Comparison of ENCODE assay signal across 8 cellular contexts in the genomic region with DNA sequence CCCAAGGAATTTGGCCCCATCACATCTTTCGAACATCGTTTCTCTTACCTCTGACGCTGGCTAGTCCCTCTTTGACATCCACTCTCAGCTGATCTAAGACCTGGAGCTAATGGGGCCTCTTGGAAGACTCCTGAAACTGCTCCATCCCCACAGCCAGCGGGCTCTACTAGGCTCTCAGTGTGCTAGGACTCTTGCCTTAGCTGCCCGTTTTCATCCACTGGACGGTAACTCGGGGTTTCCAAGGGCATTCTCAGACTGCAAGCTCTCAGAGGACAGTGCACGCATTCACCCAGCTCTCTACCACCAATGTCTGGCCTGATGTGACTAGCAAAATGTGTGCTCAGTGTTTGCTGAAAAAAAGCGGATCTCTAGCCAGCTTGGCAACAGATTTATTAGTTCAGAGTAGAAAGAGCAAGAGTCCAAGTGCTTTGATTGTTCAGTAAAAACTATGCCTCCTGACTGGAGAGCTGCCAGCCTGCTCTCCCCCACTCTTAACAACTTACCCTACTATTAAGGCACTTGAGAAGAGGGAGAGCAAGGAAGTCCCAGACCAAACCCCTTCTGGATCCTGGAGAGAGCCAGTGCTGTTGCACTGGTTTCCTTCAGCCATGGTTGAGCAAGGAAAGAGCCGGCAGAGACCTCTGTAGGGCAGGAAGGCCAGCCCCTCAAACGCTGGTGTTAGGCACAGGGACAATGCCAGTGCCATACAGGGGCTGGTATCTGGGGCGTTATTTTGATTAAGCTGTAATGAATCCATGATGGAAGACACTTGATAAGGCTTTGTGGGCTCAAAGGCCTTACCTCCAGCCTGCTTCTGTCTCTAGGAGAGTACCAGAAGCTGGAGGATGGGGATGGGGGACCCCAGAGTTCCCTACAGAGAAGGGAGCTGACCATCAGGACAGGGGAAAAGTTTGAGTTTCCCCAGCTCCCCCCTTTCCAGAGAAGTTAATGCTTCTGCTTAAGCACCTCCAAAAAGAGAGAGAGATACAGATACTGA.
DNase-seq lines count a peak whose midpoint lies in the region; ATAC-seq lines count a peak whose summit lies in the region.

No MANE protein-coding gene starts in this region.

- H3K36me3 ChIP-seq in BLaER1 treated with 17β-estradiol and CSF1 and Interleukin-3, amounts not matched to agents 10 nM and 100 nM: peaks cover 77 to 88% (median 84%) of the 10 kb centered on the region in 11 experiments

- ATAC-seq in HG03097 (IDR thresholded peaks at IDR 0.05; ENCODE audit: low FRiP score, unreplicated experiment): peak; percentile 1
- no peak for ATAC-seq in activated naive CD8-positive, alpha-beta T cell treated with anti-CD3 and anti-CD28 coated beads, Interleukin-2, amount 50 U/mL, for 24 hours

- peak overlapping the region; percentile 97 for H3K27ac Mint-ChIP-seq in activated naive CD8-positive, alpha-beta T cell treated with anti-CD3 and anti-CD28 coated beads, Interleukin-2, amount 50 U/mL, for 24 hours

- H3K4me3 Mint-ChIP-seq in activated naive CD8-positive, alpha-beta T cell treated with anti-CD3 and anti-CD28 coated beads, Interleukin-2, amount 50 U/mL, for 24 hours: peak overlapping the region; percentile 84

- H3K9ac ChIP-seq in BLaER1 treated with 17β-estradiol and CSF1 and Interleukin-3, amounts not matched to agents 10 nM and 100 nM: peak overlapping the region; percentile 81 to 92 (median 88)

- peaks cover 3% of the 10 kb centered on the region for H3K27me3 Mint-ChIP-seq in activated naive CD8-positive, alpha-beta T cell treated with anti-CD3 and anti-CD28 coated beads, Interleukin-2, amount 50 U/mL, for 24 hours

- peak overlapping the region; percentile 46 to 71 (median 60) for H3K4me3 ChIP-seq in BLaER1 treated with 17β-estradiol and CSF1 and Interleukin-3, amounts not matched to agents 10 nM and 100 nM

- peak overlapping the region; percentile 73 to 96 (median 91) for H3K27ac ChIP-seq in BLaER1 treated with 17β-estradiol and CSF1 and Interleukin-3, amounts not matched to agents 10 nM and 100 nM
- peak overlapping the region; percentile 99 for H3K27ac ChIP-seq in layer of hippocampus (ENCODE audit: low read depth, low read length)
- H3K27ac ChIP-seq in substantia nigra (ENCODE audit: low read depth, low read length, poor library complexity, severe bottlenecking): peak overlapping the region; percentile 95

- DNase-seq in activated naive CD8-positive, alpha-beta T cell treated with anti-CD3 and anti-CD28 coated beads, Interleukin-2, amount 50 U/mL, for 24 hours: no peak
- DNase-seq in substantia nigra (lab: John Stamatoyannopoulos, UW) (peak in 21 of 49 donors; percentile 17 to 71 (median 54)), HuH-7 (ENCODE audit: low spot score) (no peak), NCI-H226 (no peak)
- DNase-seq in effector CD8-positive, alpha-beta T cell (lab: John Stamatoyannopoulos, UW): no peak

- no peaks in the 10 kb centered on the region for H3K9me3 ChIP-seq in BLaER1 treated with 17β-estradiol and CSF1 and Interleukin-3, amounts not matched to agents 10 nM and 100 nM (replicated peaks in 1 of 11)

- H3K9me3 Mint-ChIP-seq in activated naive CD8-positive, alpha-beta T cell treated with anti-CD3 and anti-CD28 coated beads, Interleukin-2, amount 50 U/mL, for 24 hours: no peaks in the 10 kb centered on the region

- peaks cover 9 to 93% (median 56%) of the 10 kb centered on the region in 11 experiments; a peak in 20 of 22 replicates for H4K20me1 ChIP-seq in BLaER1 treated with 17β-estradiol and CSF1 and Interleukin-3, amounts not matched to agents 10 nM and 100 nM

- peaks cover 41% of the 10 kb centered on the region for H3K36me3 Mint-ChIP-seq in activated naive CD8-positive, alpha-beta T cell treated with anti-CD3 and anti-CD28 coated beads, Interleukin-2, amount 50 U/mL, for 24 hours (ENCODE audit: low read depth)

- peaks cover 57 to 75% (median 61%) of the 10 kb centered on the region in 10 experiments for H3K4me1 ChIP-seq in BLaER1 treated with 17β-estradiol and CSF1 and Interleukin-3, amounts not matched to agents 10 nM and 100 nM

- H3K4me2 ChIP-seq in BLaER1 treated with 17β-estradiol and CSF1 and Interleukin-3, amounts not matched to agents 10 nM and 100 nM: peak overlapping the region; percentile 83 to 96 (median 93)

- H3K27me3 ChIP-seq in BLaER1 treated with 17β-estradiol and CSF1 and Interleukin-3, amounts not matched to agents 10 nM and 100 nM: no peaks in the 10 kb centered on the region
- H3K27me3 ChIP-seq in layer of hippocampus (ENCODE audit: control insufficient read depth, insufficient read depth, low read length): no peaks in the 10 kb centered on the region

- peaks cover 42% of the 10 kb centered on the region for H3K4me1 Mint-ChIP-seq in activated naive CD8-positive, alpha-beta T cell treated with anti-CD3 and anti-CD28 coated beads, Interleukin-2, amount 50 U/mL, for 24 hours
